Comparison of ENCODE assay signal across 8 cellular contexts in genomic region chr10:86399879-86400704, GRCh38. TPM values are rescaled to one million over a fixed set of nuclear protein-coding genes. Genes with fewer than 3 reads are reported as not detected.
A peak's percentile ranks its signal among the peaks of the same experiment; 100 is the strongest.
DNase-seq lines count a peak whose midpoint lies in the region; ATAC-seq, FAIRE-seq and TF ChIP-seq lines count a peak whose summit lies in the region.

No MANE protein-coding gene starts in this region.

- peak; percentile 86 for DNase-seq in G401 (ENCODE audit: low spot score)
- DNase-seq in H54 (ENCODE audit: insufficient read length, low spot score) = peak; percentile 98
- peak; percentile 69 for DNase-seq in LNCaP clone FGC (ENCODE audit: low read depth)
- peak; percentile 95 for DNase-seq in RPMI8226
- peak; percentile 90 for DNase-seq in activated T-helper 2 cell treated with anti-CD3 and anti-CD28 coated beads, Interferon-gamma antibody, Interleukin-2, Interleukin-4, amounts not matched to agents 10 μg/mL and 5 μg/mL and 100 μg/mL, durations not matched to agents 14 hours and 24 hours and 36 hours (ENCODE audit: low spot score)
- peak; percentile 94 for DNase-seq in fibroblast of the aortic adventitia (ENCODE audit: low read depth)
- DNase-seq in stimulated activated naive CD8-positive, alpha-beta T cell treated with anti-CD3 and anti-CD28 coated beads, Interleukin-15, Interleukin-2, amounts not matched to agents 100 U/mL and 50 U/mL, for 24 hours = peak; percentile 97

- intact Hi-C loops in activated T-helper 2 cell treated with anti-CD3 and anti-CD28 coated beads, Interferon-gamma antibody, Interleukin-2, Interleukin-4, amounts not matched to agents 10 μg/mL and 5 μg/mL and 100 μg/mL, durations not matched to agents 14 hours and 24 hours and 36 hours (cut with micrococcal nuclease) = loop anchor here (1.0 to 10.0 kb wide), 6 partner anchors 13 to 695 kb away; partner anchors contain the start of genes BMPR1A, GLUD1, SHLD2 and WAPL

- in situ Hi-C loops in G401 (cut with HindIII; ENCODE audit: low sequenced_read_pairs) = no loop called here

- peaks cover 3% of the 10 kb centered on the region for H3K36me3 Mint-ChIP-seq in activated T-helper 2 cell treated with anti-CD3 and anti-CD28 coated beads, Interferon-gamma antibody, Interleukin-2, Interleukin-4, amounts not matched to agents 10 μg/mL and 5 μg/mL and 100 μg/mL, durations not matched to agents 14 hours and 24 hours and 36 hours (ENCODE audit: low read depth)
- H3K36me3 Mint-ChIP-seq in nephron (ENCODE audit: low read depth) = peaks cover 3% of the 10 kb centered on the region

- FAIRE-seq in H54 (lab: Jason Lieb, UNC) = peak; percentile 69

- peaks cover 20% of the 10 kb centered on the region for H3K4me1 Mint-ChIP-seq in activated T-helper 2 cell treated with anti-CD3 and anti-CD28 coated beads, Interferon-gamma antibody, Interleukin-2, Interleukin-4, amounts not matched to agents 10 μg/mL and 5 μg/mL and 100 μg/mL, durations not matched to agents 14 hours and 24 hours and 36 hours (ENCODE audit: low read depth)
- peaks cover 21% of the 10 kb centered on the region for H3K4me1 Mint-ChIP-seq in nephron

- TF ChIP-seq POLR2A in H54 (IDR thresholded peaks at IDR 0.05; ENCODE audit: low read depth, low read length) = peak; percentile 53

- no peaks in the 10 kb centered on the region for H3K9me3 Mint-ChIP-seq in activated T-helper 2 cell treated with anti-CD3 and anti-CD28 coated beads, Interferon-gamma antibody, Interleukin-2, Interleukin-4, amounts not matched to agents 10 μg/mL and 5 μg/mL and 100 μg/mL, durations not matched to agents 14 hours and 24 hours and 36 hours
- peaks cover 7% of the 10 kb centered on the region for H3K9me3 Mint-ChIP-seq in nephron

- ATAC-seq in stimulated activated naive CD8-positive, alpha-beta T cell treated with anti-CD3 and anti-CD28 coated beads, Interleukin-15, Interleukin-2, amounts not matched to agents 100 U/mL and 50 U/mL, for 24 hours = peak; percentile 95

- H3K27ac Mint-ChIP-seq in activated T-helper 2 cell treated with anti-CD3 and anti-CD28 coated beads, Interferon-gamma antibody, Interleukin-2, Interleukin-4, amounts not matched to agents 10 μg/mL and 5 μg/mL and 100 μg/mL, durations not matched to agents 14 hours and 24 hours and 36 hours = peak overlapping the region; percentile 94
- H3K27ac Mint-ChIP-seq in nephron = peak overlapping the region; percentile 13 to 65 (median 16)

- H3K4me3 Mint-ChIP-seq in activated T-helper 2 cell treated with anti-CD3 and anti-CD28 coated beads, Interferon-gamma antibody, Interleukin-2, Interleukin-4, amounts not matched to agents 10 μg/mL and 5 μg/mL and 100 μg/mL, durations not matched to agents 14 hours and 24 hours and 36 hours (ENCODE audit: low read depth) = peak overlapping the region; percentile 87
- peak overlapping the region; percentile 73 to 88 (median 86) for H3K4me3 Mint-ChIP-seq in nephron

- H3K4me3 ChIP-seq in LNCaP clone FGC (ENCODE audit: low read depth, low read length) = peak overlapping the region; percentile 55
- H3K4me3 ChIP-seq in fibroblast of the aortic adventitia (ENCODE audit: low read depth, low read length) = peak overlapping the region; percentile 73

- TF ChIP-seq CTCF in LNCaP clone FGC (IDR thresholded peaks at IDR 0.05; ENCODE audit: control insufficient read depth, extremely low read depth, insufficient read depth) (peak; percentile 77), fibroblast of the aortic adventitia (IDR thresholded peaks at IDR 0.05; ENCODE audit: insufficient read depth, low read length) (peak; percentile 90), nephron (IDR thresholded peaks at IDR 0.05; ENCODE audit: unreplicated experiment in 3 of 3) (peak; percentile 92 to 99 (median 96))

- peaks cover 23% of the 10 kb centered on the region for H3K27me3 Mint-ChIP-seq in activated T-helper 2 cell treated with anti-CD3 and anti-CD28 coated beads, Interferon-gamma antibody, Interleukin-2, Interleukin-4, amounts not matched to agents 10 μg/mL and 5 μg/mL and 100 μg/mL, durations not matched to agents 14 hours and 24 hours and 36 hours (ENCODE audit: low read depth)
- peaks cover 68% of the 10 kb centered on the region for H3K27me3 Mint-ChIP-seq in nephron (ENCODE audit: low read depth)

RNA-seq across cellular contexts. Expression of gene GRID1, which starts 33.5 kb away (rescaled TPM):
- total RNA-seq in G401 (2014; rRNA removed; shearing (Covaris generic)) = 0.17 TPM in 1 of 2 replicates, not detected in the other
- total RNA-seq in activated T-helper 2 cell treated with anti-CD3 and anti-CD28 coated beads, Interferon-gamma antibody, Interleukin-2, Interleukin-4, amounts not matched to agents 10 μg/mL and 5 μg/mL and 100 μg/mL, durations not matched to agents 14 hours and 24 hours and 36 hours = not detected in 2 replicates
- not detected in 2 replicates for total RNA-seq in fibroblast of the aortic adventitia (ENCODE audit: low replicate concordance)

Comparison
In these comparisons a context has a peak if more than half of its experiments do, and no peak if none do; other contexts are left out.
1. Peak in every context shown above with its lines: DNase-seq, ATAC-seq and H3K4me3 ChIP-seq.